ENCODE assay signal across 8 cellular contexts in genomic region chr5:64768358-64769312, GRCh38. TPM values are rescaled to one million over a fixed set of nuclear protein-coding genes. Genes with fewer than 3 reads are reported as not detected.
A peak's percentile ranks its signal among the peaks of the same experiment; 100 is the strongest.
DNase-seq lines count a peak whose midpoint lies in the region; ATAC-seq and TF ChIP-seq lines count a peak whose summit lies in the region.

Gene CWC27 (plus strand): TSS chr5:64768930. CDS start chr5:64769147, 217 bp downstream.
Gene SREK1IP1 (minus strand): TSS chr5:64768691. CDS start chr5:64768517, 174 bp downstream.

- H3K27me3 Mint-ChIP-seq in activated CD8-positive, alpha-beta memory T cell treated with anti-CD3 and anti-CD28 coated beads, Interleukin-2, amount 10 ng/mL, durations not matched to agents 7 days and 5 days: no peaks in the 10 kb centered on the region
- H3K27me3 Mint-ChIP-seq in endodermal cell (ENCODE audit: insufficient read depth): no peaks in the 10 kb centered on the region

- DNase-seq in COR-L47 (lab: John Stamatoyannopoulos, UW) (peak; percentile 87), GM20000 (ENCODE audit: low spot score) (peak; percentile 73), HT-29 (ENCODE audit: low spot score) (peak; percentile 92), NOMO-1 treated with dmso at 0.1 percent for 144 hours (lab: John Stamatoyannopoulos, UW; ENCODE audit: unreplicated experiment) (peak; percentile 77), endodermal cell (peak; percentile 92), mesenteric fat pad (ENCODE audit: low spot score) (peak; percentile 91)
- peak; percentile 91 for DNase-seq in activated CD8-positive, alpha-beta memory T cell treated with anti-CD3 and anti-CD28 coated beads, Interleukin-2, amount 10 ng/mL, durations not matched to agents 7 days and 5 days
- DNase-seq in stimulated activated CD8-positive, alpha-beta memory T cell treated with anti-CD3 and anti-CD28 coated beads, Interleukin-15, amount 100 ng/mL, for 24 hours (ENCODE audit: low read depth): peak; percentile 53

- peak; percentile 96 for ATAC-seq in activated CD8-positive, alpha-beta memory T cell treated with anti-CD3 and anti-CD28 coated beads, Interleukin-2, amount 10 ng/mL, durations not matched to agents 7 days and 5 days

- H3K27ac Mint-ChIP-seq in activated CD8-positive, alpha-beta memory T cell treated with anti-CD3 and anti-CD28 coated beads, Interleukin-2, amount 10 ng/mL, durations not matched to agents 7 days and 5 days: peak within 1 kb of the TSS; percentile 95
- H3K27ac Mint-ChIP-seq in endodermal cell: peak within 1 kb of the TSS; percentile 100

- WGBS in endodermal cell (ENCODE audit: insufficient coverage in 1 of 2, insufficient read length in 1 of 2), 2 experiments: 0% methylated on average over 16 to 46 of the region's 48 CpGs

- CTCF ChIA-PET in activated CD8-positive, alpha-beta memory T cell treated with anti-CD3 and anti-CD28 coated beads, Interleukin-2, amount 10 ng/mL, durations not matched to agents 7 days and 5 days (lab: Charles Lee): interaction anchor here (1.2 to 2.8 kb wide), 5 partner anchors 10 to 715 kb away, joined by 3 to 21 read pairs (median 3); no protein-coding TSS in a partner anchor

- peak within 1 kb of the TSS; percentile 92 for H3K27ac ChIP-seq in endodermal cell (ENCODE audit: low read depth, low read length)

- H3K36me3 Mint-ChIP-seq in activated CD8-positive, alpha-beta memory T cell treated with anti-CD3 and anti-CD28 coated beads, Interleukin-2, amount 10 ng/mL, durations not matched to agents 7 days and 5 days: peaks cover 8% of the 10 kb centered on the region
- peaks cover 22% of the 10 kb centered on the region for H3K36me3 Mint-ChIP-seq in endodermal cell (ENCODE audit: low read depth)

- H3K4me3 Mint-ChIP-seq in activated CD8-positive, alpha-beta memory T cell treated with anti-CD3 and anti-CD28 coated beads, Interleukin-2, amount 10 ng/mL, durations not matched to agents 7 days and 5 days: peak within 1 kb of the TSS; percentile 96
- peak within 1 kb of the TSS; percentile 96 for H3K4me3 Mint-ChIP-seq in endodermal cell

- no peaks in the 10 kb centered on the region for H3K9me3 Mint-ChIP-seq in activated CD8-positive, alpha-beta memory T cell treated with anti-CD3 and anti-CD28 coated beads, Interleukin-2, amount 10 ng/mL, durations not matched to agents 7 days and 5 days (ENCODE audit: low read depth)
- no peaks in the 10 kb centered on the region for H3K9me3 Mint-ChIP-seq in endodermal cell

- H3K4me3 ChIP-seq in endodermal cell (ENCODE audit: low read length): peak within 1 kb of the TSS; percentile 99

- H3K9ac ChIP-seq in endodermal cell (ENCODE audit: extremely low read depth, low read length, poor library complexity, severe bottlenecking): peak within 1 kb of the TSS; percentile 85

- no peaks in the 10 kb centered on the region for H3K9me3 ChIP-seq in endodermal cell (ENCODE audit: control insufficient read depth, low read length)

- peaks cover 41% of the 10 kb centered on the region for H3K4me1 Mint-ChIP-seq in activated CD8-positive, alpha-beta memory T cell treated with anti-CD3 and anti-CD28 coated beads, Interleukin-2, amount 10 ng/mL, durations not matched to agents 7 days and 5 days
- peaks cover 54% of the 10 kb centered on the region for H3K4me1 Mint-ChIP-seq in endodermal cell

- H3K27me3 ChIP-seq in endodermal cell (ENCODE audit: control insufficient read depth, insufficient read depth, low read length, poor library complexity, severe bottlenecking): no peaks in the 10 kb centered on the region

- TF ChIP-seq CTCF in GM20000 (IDR thresholded peaks at IDR 0.05; ENCODE audit: extremely low read depth, missing control alignments): no peak
- TF ChIP-seq CTCF in endodermal cell (conservative IDR thresholded peaks at IDR 0.05): peak; percentile 46

- H3K4me1 ChIP-seq in endodermal cell (ENCODE audit: control insufficient read depth, insufficient read depth, low read length): peaks cover under 1% of the 10 kb centered on the region

- peaks cover 36% of the 10 kb centered on the region for H3K36me3 ChIP-seq in endodermal cell (ENCODE audit: control insufficient read depth, insufficient read depth, low read length)

RNA-seq across cellular contexts. Expression of gene CWC27, which starts in this region (rescaled TPM):
- total RNA-seq in HT-29 (2014; rRNA removed; shearing (Covaris generic)): 9.6 and 10.8 TPM in 2 replicates
- total RNA-seq in activated CD8-positive, alpha-beta memory T cell treated with anti-CD3 and anti-CD28 coated beads, Interleukin-2, amount 10 ng/mL, durations not matched to agents 7 days and 5 days: 10 to 100 TPM; 24.2 to 27.0 TPM
- total RNA-seq in endodermal cell (10 to 100 TPM; 69.1 to 74.8 TPM), mesenteric fat pad (20.4 TPM)
- polyA plus RNA-seq in endodermal cell (2013, experiment 1 of 2): 42.1 TPM
- 45.0 TPM for polyA plus RNA-seq in endodermal cell (2013, experiment 2 of 2)

RNA-seq across cellular contexts. Expression of gene SREK1IP1, which starts in this region (rescaled TPM):
- total RNA-seq in HT-29 (2014; rRNA removed; shearing (Covaris generic)): 3.1 and 5.3 TPM in 2 replicates
- total RNA-seq in activated CD8-positive, alpha-beta memory T cell treated with anti-CD3 and anti-CD28 coated beads, Interleukin-2, amount 10 ng/mL, durations not matched to agents 7 days and 5 days: 10 to 100 TPM; 25.2 to 28.8 TPM
- 10 to 100 TPM; 51.6 to 55.1 TPM for total RNA-seq in endodermal cell
- polyA plus RNA-seq in endodermal cell (2013, experiment 1 of 2): 18.7 TPM
- 22.5 TPM for polyA plus RNA-seq in endodermal cell (2013, experiment 2 of 2)
- 22.2 TPM for total RNA-seq in mesenteric fat pad

Comparison
In these comparisons a context has a peak if more than half of its experiments do, and no peak if none do; other contexts are left out.
1. Peak in every context shown above with its lines: DNase-seq, ATAC-seq, H3K4me3 ChIP-seq and H3K27ac ChIP-seq.